10 cellular contexts compared by ENCODE assay signal in the genomic region with DNA sequence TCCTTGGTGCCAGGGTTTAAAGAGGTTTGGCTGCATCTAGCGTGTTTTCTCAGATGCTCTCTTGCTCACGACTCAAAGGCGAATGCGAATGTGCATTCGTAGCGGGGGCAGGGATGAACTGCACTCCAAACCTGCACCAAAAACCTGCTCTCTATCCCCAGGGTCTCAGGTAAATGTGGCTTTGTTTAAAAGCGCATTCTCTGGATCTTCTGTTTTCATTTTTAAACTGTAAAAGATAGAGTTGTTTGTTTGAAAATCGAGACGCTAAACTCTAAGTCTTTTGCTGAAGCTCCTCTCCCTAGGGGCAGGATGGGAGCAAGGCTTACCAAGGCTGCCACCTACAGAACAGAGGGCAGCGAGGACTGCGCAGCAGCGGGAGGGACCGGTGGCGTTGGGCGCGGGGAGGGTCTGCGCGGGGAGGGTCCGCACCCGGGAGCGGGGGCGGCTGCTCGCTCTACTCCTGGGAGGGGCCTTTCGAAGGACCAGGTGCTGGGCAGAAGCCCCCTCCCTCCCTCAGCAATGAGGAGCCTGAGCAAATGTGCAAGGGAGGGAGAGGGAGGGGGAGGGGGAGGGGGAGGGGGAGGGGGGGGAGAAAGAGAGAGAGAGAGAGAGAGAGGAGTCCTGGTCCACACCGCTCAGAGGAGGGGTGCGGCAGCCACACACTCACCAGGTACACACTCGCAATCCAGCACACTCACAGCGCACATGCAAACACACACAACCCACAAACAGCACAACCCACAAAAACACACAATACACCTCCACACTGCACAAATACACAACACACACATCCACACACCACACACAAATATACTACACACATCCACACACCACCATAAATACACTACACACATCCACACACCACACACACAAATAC.
DNase-seq lines count a peak whose midpoint lies in the region; ATAC-seq and TF ChIP-seq lines count a peak whose summit lies in the region.
"Had no signal": no experiment of that assay in that cellular context is flagged by ENCODE, and none has a peak within 500 bp of the region (broad histone marks: within the 10 kb centered on the region; RNA-seq: fewer than 3 reads in every experiment).

No MANE protein-coding gene starts in this region.

- DNase-seq in activated CD8-positive, alpha-beta T cell treated with anti-CD3 and anti-CD28 coated beads, Interleukin-2, amount 10 ng/mL, durations not matched to agents 7 days and 5 days = no peak
- DNase-seq in activated CD8-positive, alpha-beta T cell treated with anti-CD3 and anti-CD28 coated beads for 36 hours = no peak
- DNase-seq in breast epithelium (ENCODE audit: low spot score in 2 of 2) = no peak
- DNase-seq in kidney epithelial cell (ENCODE audit: low read depth) = no peak
- no peak for DNase-seq in upper lobe of right lung
- no peak for DNase-seq in NCI-H774 (lab: John Stamatoyannopoulos, UW)
- no peak for DNase-seq in stimulated activated CD4-positive, alpha-beta T cell treated with anti-CD3 and anti-CD28 coated beads, Interleukin-4, amount 100 ng/mL, for 1 hour
- DNase-seq: activated naive CD4-positive, alpha-beta T cell treated with Interleukin-2 at 50 U/mL for 16 hours had no signal

- peak overlapping the region in 2 of 3 donors; percentile 33 to 59 for H3K4me3 ChIP-seq in breast epithelium
- H3K4me3 ChIP-seq in kidney epithelial cell (ENCODE audit: low read depth, low read length) = no peak overlapping the region
- H3K4me3 ChIP-seq in upper lobe of right lung = no peak overlapping the region

- intact Hi-C loops in activated CD8-positive, alpha-beta T cell treated with anti-CD3 and anti-CD28 coated beads for 36 hours (cut with micrococcal nuclease) = no loop called here
- intact Hi-C loops in breast epithelium (cut with DNase I; ENCODE audit: low total_unique reads) (no loop called here), upper lobe of right lung (cut with DNase I) (no loop called here)

- no peaks in the 10 kb centered on the region for H3K36me3 Mint-ChIP-seq in activated CD8-positive, alpha-beta T cell treated with anti-CD3 and anti-CD28 coated beads, Interleukin-2, amount 10 ng/mL, durations not matched to agents 7 days and 5 days (ENCODE audit: low read depth)
- no peaks in the 10 kb centered on the region for H3K36me3 Mint-ChIP-seq in activated CD8-positive, alpha-beta T cell treated with anti-CD3 and anti-CD28 coated beads for 36 hours (ENCODE audit: low read depth)

- TF ChIP-seq CTCF in activated CD8-positive, alpha-beta T cell treated with anti-CD3 and anti-CD28 coated beads for 36 hours (IDR thresholded peaks at IDR 0.05) = no peak
- TF ChIP-seq CTCF in breast epithelium (IDR thresholded peaks at IDR 0.05) (no peak), kidney epithelial cell (IDR thresholded peaks at IDR 0.05; ENCODE audit: insufficient read depth, low read length, poor library complexity, severe bottlenecking) (peak; percentile 26), upper lobe of right lung (IDR thresholded peaks at IDR 0.05) (no peak)

- H3K4me1 ChIP-seq in breast epithelium (no peaks in the 10 kb centered on the region), upper lobe of right lung (no peaks in the 10 kb centered on the region)

- no peak for TF ChIP-seq POLR2A in breast epithelium (IDR thresholded peaks at IDR 0.05)

- no peak overlapping the region for H3K4me3 Mint-ChIP-seq in activated CD8-positive, alpha-beta T cell treated with anti-CD3 and anti-CD28 coated beads, Interleukin-2, amount 10 ng/mL, durations not matched to agents 7 days and 5 days
- H3K4me3 Mint-ChIP-seq in activated CD8-positive, alpha-beta T cell treated with anti-CD3 and anti-CD28 coated beads for 36 hours = no peak overlapping the region

- H3K27ac Mint-ChIP-seq in activated CD8-positive, alpha-beta T cell treated with anti-CD3 and anti-CD28 coated beads, Interleukin-2, amount 10 ng/mL, durations not matched to agents 7 days and 5 days = no peak overlapping the region
- H3K27ac Mint-ChIP-seq in activated CD8-positive, alpha-beta T cell treated with anti-CD3 and anti-CD28 coated beads for 36 hours = no peak overlapping the region

- H3K27ac ChIP-seq in breast epithelium (no peak overlapping the region), upper lobe of right lung (no peak overlapping the region)

- H3K36me3 ChIP-seq in breast epithelium (no peaks in the 10 kb centered on the region), kidney epithelial cell (ENCODE audit: control insufficient read depth, insufficient read depth, low read length) (no peaks in the 10 kb centered on the region), upper lobe of right lung (no peaks in the 10 kb centered on the region)

- peaks cover 3% of the 10 kb centered on the region for H3K27me3 Mint-ChIP-seq in activated CD8-positive, alpha-beta T cell treated with anti-CD3 and anti-CD28 coated beads, Interleukin-2, amount 10 ng/mL, durations not matched to agents 7 days and 5 days (ENCODE audit: low read depth)
- peaks cover 21% of the 10 kb centered on the region for H3K27me3 Mint-ChIP-seq in activated CD8-positive, alpha-beta T cell treated with anti-CD3 and anti-CD28 coated beads for 36 hours

- H3K9me3 Mint-ChIP-seq in activated CD8-positive, alpha-beta T cell treated with anti-CD3 and anti-CD28 coated beads, Interleukin-2, amount 10 ng/mL, durations not matched to agents 7 days and 5 days (ENCODE audit: insufficient read depth) = no peaks in the 10 kb centered on the region
- H3K9me3 Mint-ChIP-seq in activated CD8-positive, alpha-beta T cell treated with anti-CD3 and anti-CD28 coated beads for 36 hours = no peaks in the 10 kb centered on the region

- H3K27me3 ChIP-seq in breast epithelium (peaks cover 0 to 5% of the 10 kb centered on the region in 2 donors), kidney epithelial cell (ENCODE audit: control insufficient read depth, insufficient read depth, low read length) (peaks cover 16% of the 10 kb centered on the region), upper lobe of right lung (peaks cover 3% of the 10 kb centered on the region)

- CTCF ChIA-PET in activated CD8-positive, alpha-beta T cell treated with anti-CD3 and anti-CD28 coated beads, Interleukin-2, amount 10 ng/mL, durations not matched to agents 7 days and 5 days (lab: Charles Lee) = no interaction called here
- CTCF ChIA-PET in activated CD8-positive, alpha-beta T cell treated with anti-CD3 and anti-CD28 coated beads for 36 hours (lab: Charles Lee) = no interaction called here

- ATAC-seq in activated CD8-positive, alpha-beta T cell treated with anti-CD3 and anti-CD28 coated beads, Interleukin-2, amount 10 ng/mL, durations not matched to agents 7 days and 5 days = peak; percentile 36
- no peak for ATAC-seq in activated CD8-positive, alpha-beta T cell treated with anti-CD3 and anti-CD28 coated beads for 36 hours
- ATAC-seq in upper lobe of right lung = peak; percentile 50
- no peak for ATAC-seq in HG03039 (IDR thresholded peaks at IDR 0.05; ENCODE audit: unreplicated experiment)

- no peaks in the 10 kb centered on the region for H3K9me3 ChIP-seq in breast epithelium
- no peaks in the 10 kb centered on the region for H3K9me3 ChIP-seq in upper lobe of right lung
- H3K9me3 ChIP-seq: Caco-2 had no signal

- POLR2A ChIA-PET in activated CD8-positive, alpha-beta T cell treated with anti-CD3 and anti-CD28 coated beads, Interleukin-2, amount 10 ng/mL, durations not matched to agents 7 days and 5 days (lab: Charles Lee) = no interaction called here
- POLR2A ChIA-PET in activated CD8-positive, alpha-beta T cell treated with anti-CD3 and anti-CD28 coated beads for 36 hours (lab: Charles Lee) = no interaction called here

- H3K4me1 Mint-ChIP-seq in activated CD8-positive, alpha-beta T cell treated with anti-CD3 and anti-CD28 coated beads, Interleukin-2, amount 10 ng/mL, durations not matched to agents 7 days and 5 days (ENCODE audit: low read depth) = peaks cover 3% of the 10 kb centered on the region
- peaks cover 2% of the 10 kb centered on the region for H3K4me1 Mint-ChIP-seq in activated CD8-positive, alpha-beta T cell treated with anti-CD3 and anti-CD28 coated beads for 36 hours (ENCODE audit: low read depth)

Comparison
In these comparisons a context has a peak if more than half of its experiments do, and no peak if none do; other contexts are left out.
1. ATAC-seq: peak in activated CD8-positive, alpha-beta T cell treated with anti-CD3 and anti-CD28 coated beads, Interleukin-2, amount 10 ng/mL, durations not matched to agents 7 days and 5 days (single experiment) and upper lobe of right lung (single experiment); none in activated CD8-positive, alpha-beta T cell treated with anti-CD3 and anti-CD28 coated beads for 36 hours (single experiment) and HG03039 (single experiment).
2. H3K4me3 ChIP-seq: peak in breast epithelium (2 of 3); none in kidney epithelial cell (single experiment) and upper lobe of right lung (single experiment).